Comparison of ENCODE assay signal across 4 cellular contexts in the genomic region with DNA sequence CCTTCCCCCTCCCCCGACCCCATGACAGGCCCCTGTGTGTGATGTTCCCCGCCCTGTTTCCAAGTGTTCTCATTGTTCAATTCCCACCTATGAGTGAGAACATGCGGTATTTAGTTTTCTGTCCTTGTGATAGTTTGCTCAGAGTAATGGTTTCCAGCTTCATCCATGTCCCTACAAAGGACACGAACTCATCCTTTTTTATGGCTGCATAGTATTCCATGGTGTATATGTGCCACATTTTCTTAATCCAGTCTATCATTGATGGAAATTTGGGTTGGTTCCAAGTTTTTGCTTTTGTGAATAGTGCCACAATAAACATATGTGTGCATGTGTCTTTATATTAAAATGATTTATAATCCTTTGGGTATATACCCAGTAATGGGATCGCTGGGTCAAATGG.
DNase-seq lines count a peak whose midpoint lies in the region; ATAC-seq, FAIRE-seq and TF ChIP-seq lines count a peak whose summit lies in the region.
"Not testable (repeated sequence)": the region's sequence is repeated elsewhere in the genome, so short reads cannot be mapped to it uniquely, and the experiment has no call there.

No MANE protein-coding gene starts in this region.

- not testable (repeated sequence) for ATAC-seq in A549, K562

- not testable (repeated sequence) for TF ChIP-seq RAD21 in A549 (conservative IDR thresholded peaks at IDR 0.05 in 1 of 2, IDR thresholded peaks at IDR 0.05 in 1 of 2); K562 (CRISPR knock-in tag; conservative IDR thresholded peaks at IDR 0.05 in 1 of 2, IDR thresholded peaks at IDR 0.05 in 1 of 2)

- in situ Hi-C loops in K562 (cut with MboI) = not testable (repeated sequence)

- not testable (repeated sequence) for H3K4me3 Mint-ChIP-seq in stimulated activated naive CD8-positive, alpha-beta T cell treated with anti-CD3 and anti-CD28 coated beads, Interleukin-15, Interleukin-2, amounts not matched to agents 100 ng/mL and 50 ng/mL, for 24 hours

- 96% methylated on average over 4 of the region's 5 CpGs for WGBS in A549 (ENCODE audit: missing lambda C conversion rate)
- WGBS in K562 (ENCODE audit: insufficient coverage, low coverage, missing lambda C conversion rate) = 0% methylated on average over 3 of the region's 5 CpGs

- DNase-seq in A549 (ENCODE audit: low read depth in 1 of 2, low spot score in 1 of 2); K562 (ENCODE audit: extremely low read depth in 1 of 4, low spot score in 3 of 4): not testable (repeated sequence)

- not testable (repeated sequence) for H3K36me3 Mint-ChIP-seq in stimulated activated naive CD8-positive, alpha-beta T cell treated with anti-CD3 and anti-CD28 coated beads, Interleukin-15, Interleukin-2, amounts not matched to agents 100 ng/mL and 50 ng/mL, for 24 hours (ENCODE audit: low read depth)

- POLR2A ChIA-PET in A549 (lab: Yijun Ruan, JAX); HEK293 (lab: Yijun Ruan, JAX); K562 (lab: Yijun Ruan, JAX): not testable (repeated sequence)

- not testable (repeated sequence) for FAIRE-seq in A549 (lab: Jason Lieb, UNC); K562 (lab: Jason Lieb, UNC)

- peak overlapping the region; percentile 17 for H3K27ac Mint-ChIP-seq in stimulated activated naive CD8-positive, alpha-beta T cell treated with anti-CD3 and anti-CD28 coated beads, Interleukin-15, Interleukin-2, amounts not matched to agents 100 ng/mL and 50 ng/mL, for 24 hours

- H3K4me2 ChIP-seq in A549; K562 (ENCODE audit: insufficient read depth, low read length): not testable (repeated sequence)

- not testable (repeated sequence) for H2AFZ ChIP-seq in K562 (ENCODE audit: low read depth, low read length)

- H3K27me3 Mint-ChIP-seq in stimulated activated naive CD8-positive, alpha-beta T cell treated with anti-CD3 and anti-CD28 coated beads, Interleukin-15, Interleukin-2, amounts not matched to agents 100 ng/mL and 50 ng/mL, for 24 hours = peaks cover 13% of the 10 kb centered on the region

- H4K20me1 ChIP-seq in K562 (replicated peaks; ENCODE audit: control insufficient read depth, insufficient read depth, low read length) = not testable (repeated sequence)

- H3K36me3 ChIP-seq in HEK293 (ENCODE audit: control insufficient read depth in 2 of 2, insufficient read depth in 1 of 2, low read length in 2 of 2); K562 (ENCODE audit: control insufficient read depth, insufficient read depth, low read length): not testable (repeated sequence)

- peaks cover 37% of the 10 kb centered on the region for H3K4me1 Mint-ChIP-seq in stimulated activated naive CD8-positive, alpha-beta T cell treated with anti-CD3 and anti-CD28 coated beads, Interleukin-15, Interleukin-2, amounts not matched to agents 100 ng/mL and 50 ng/mL, for 24 hours (ENCODE audit: low read depth)

- H3K9me3 ChIP-seq in A549; HEK293 (ENCODE audit: control insufficient read depth, insufficient read depth, low read depth, low read length); K562 (replicated peaks; ENCODE audit: control insufficient read depth, insufficient read depth, low read depth, low read length): not testable (repeated sequence)

- not testable (repeated sequence) for H3K4me3 ChIP-seq in A549; HEK293 (ENCODE audit: low read depth, low read length); K562

- not testable (repeated sequence) for H3K79me2 ChIP-seq in K562 (ENCODE audit: control insufficient read depth, insufficient read depth, low read length)

- intact Hi-C loops in K562 (cut with micrococcal nuclease) = not testable (repeated sequence)

- TF ChIP-seq POLR2A in A549 (IDR thresholded peaks at IDR 0.05; ENCODE audit: low read length); K562 (conservative IDR thresholded peaks at IDR 0.05): not testable (repeated sequence)

- BruUV-seq in K562 (replicated peaks; lab: Mats Ljungman, UMichigan) = not testable (repeated sequence)

- TF ChIP-seq CTCF in A549 (IDR thresholded peaks at IDR 0.05); HEK293 (tag by site-specific recombination; IDR thresholded peaks at IDR 0.05); K562 (IDR thresholded peaks at IDR 0.05 in 2 of 3, conservative IDR thresholded peaks at IDR 0.05 in 1 of 3; ENCODE audit: insufficient read depth in 2 of 3, low read depth in 1 of 3, low read length in 3 of 3): not testable (repeated sequence)

- not testable (repeated sequence) for H3K9me1 ChIP-seq in K562 (ENCODE audit: control insufficient read depth, insufficient read depth, low read length)

- CTCF ChIA-PET in A549 (lab: Yijun Ruan, JAX); K562 (lab: Yijun Ruan, JAX; ENCODE audit: low intra/inter-chr PET ratio): not testable (repeated sequence)
- CTCF ChIA-PET in HEK293 (lab: Yijun Ruan, JAX) = interaction anchor here (0.9 kb wide), 1 partner anchor 26 kb away, joined by 3 read pairs; no protein-coding TSS in a partner anchor

- H3K9me3 Mint-ChIP-seq in stimulated activated naive CD8-positive, alpha-beta T cell treated with anti-CD3 and anti-CD28 coated beads, Interleukin-15, Interleukin-2, amounts not matched to agents 100 ng/mL and 50 ng/mL, for 24 hours = not testable (repeated sequence)

- H3K9ac ChIP-seq in K562 (ENCODE audit: insufficient read depth in 1 of 2, low read depth in 2 of 2, low read length in 2 of 2) = not testable (repeated sequence)

- peak overlapping the region; percentile 80 to 83; a peak in 5 of 6 replicates for H3K27ac ChIP-seq in A549
- H3K27ac ChIP-seq in HEK293 (ENCODE audit: extremely low read depth, low read depth, low read length); K562 (ENCODE audit: extremely low read depth, low read depth, low read length): not testable (repeated sequence)

- H3K4me1 ChIP-seq in A549 = peaks cover 33% of the 10 kb centered on the region
- H3K4me1 ChIP-seq in HEK293 (ENCODE audit: control insufficient read depth, insufficient read depth, low read length); K562 (replicated peaks in 1 of 2; ENCODE audit: control insufficient read depth in 2 of 2, insufficient read depth in 2 of 2, low read length in 2 of 2): not testable (repeated sequence)

- TF ChIP-seq EP300 in A549 (IDR thresholded peaks at IDR 0.05); K562 (IDR thresholded peaks at IDR 0.05; ENCODE audit: low read length): not testable (repeated sequence)

- H3K27me3 ChIP-seq in K562 (ENCODE audit: control insufficient read depth in 2 of 2, insufficient read depth in 2 of 2, low read length in 2 of 2) = not testable (repeated sequence)

TF ChIP-seq in HEK293, 187 proteins besides CTCF, POLR2A, EP300 and RAD21:
- TF ChIP-seq ZNF146 (tag by site-specific recombination; IDR thresholded peaks at IDR 0.05) = peak; percentile 88
- TF ChIP-seq, protein P1, sequence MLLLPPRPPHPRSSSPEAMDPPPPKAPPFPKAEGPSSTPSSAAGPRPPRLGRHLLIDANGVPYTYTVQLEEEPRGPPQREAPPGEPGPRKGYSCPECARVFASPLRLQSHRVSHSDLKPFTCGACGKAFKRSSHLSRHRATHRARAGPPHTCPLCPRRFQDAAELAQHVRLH (tag by site-specific recombination; IDR thresholded peaks at IDR 0.05) = 0 out of 2 replicates have a peak, but pooled peaks have one; percentile 59

TF ChIP-seq in K562, 482 proteins besides CTCF, POLR2A, EP300 and RAD21:
- peak; percentile 74 for TF ChIP-seq ZNF146 (CRISPR knock-in tag; IDR thresholded peaks at IDR 0.05; ENCODE audit: unreplicated experiment)
